ENCODE assay signal across 24 cellular contexts in the genomic region with DNA sequence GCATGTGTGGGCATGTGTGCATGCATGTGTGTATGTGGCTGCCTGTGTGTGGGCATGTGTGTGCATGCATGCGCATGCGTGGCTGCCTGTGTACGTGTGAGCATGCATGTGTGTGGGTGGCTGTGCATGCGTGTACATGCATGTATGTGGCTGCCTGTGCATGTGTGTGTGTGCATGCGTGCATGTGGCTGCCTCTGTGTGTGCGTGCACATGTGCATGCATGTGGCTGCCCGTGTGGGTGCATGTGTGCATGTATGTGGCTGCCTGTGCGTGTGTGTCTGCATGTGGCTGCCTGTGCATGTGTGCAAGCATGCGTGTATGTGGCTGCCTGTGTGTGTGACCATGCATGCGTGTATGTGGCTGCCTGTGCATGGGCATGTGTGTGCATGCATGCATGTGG.
"Had no signal": no experiment of that assay in that cellular context is flagged by ENCODE, and none has a peak within 500 bp of the region (broad histone marks: within the 10 kb centered on the region; RNA-seq: fewer than 3 reads in every experiment).

No MANE protein-coding gene starts in this region.

- H3K36me3 ChIP-seq: brain microvascular endothelial cell had no signal

- DNase-seq: activated CD4-positive, alpha-beta T cell treated with anti-CD3 and anti-CD28 coated beads, Interleukin-2, amount 10 ng/mL, durations not matched to agents 24 days and 14 days; activated CD4-positive, alpha-beta T cell treated with anti-CD3 and anti-CD28 coated beads, Interleukin-2, amount 50 U/mL, for 4 hours; activated CD8-positive, alpha-beta T cell treated with anti-CD3 and anti-CD28 coated beads for 36 hours; activated effector memory CD4-positive, alpha-beta T cell treated with anti-CD3 and anti-CD28 coated beads, Interleukin-2, amount 50 U/mL, for 16 hours; activated naive CD4-positive, alpha-beta T cell; activated naive CD4-positive, alpha-beta T cell treated with anti-CD3 and anti-CD28 coated beads, Interleukin-2, amount 50 U/mL, for 16 hours; activated naive CD8-positive, alpha-beta T cell treated with anti-CD3 and anti-CD28 coated beads for 36 hours; activated T-cell treated with anti-CD3 and anti-CD28 coated beads, Interleukin-2, amount 50 U/mL, for 1 hour; activated T-cell treated with anti-CD3 and anti-CD28 coated beads, Interleukin-2, amount 50 U/mL, for 72 hours; amniotic stem cell; aorta; brain microvascular endothelial cell; central memory CD4-positive, alpha-beta T cell; Karpas-422; NCI-H1105; NCI-H1417 treated with DMSO at 0.1 percent for 48 hours; NCI-H187 treated with DMSO at 0.1 percent for 48 hours; NCI-H2081; NCI-H345; NCI-H524 treated with DMSO at 0.1 percent for 48 hours; T1000 had no signal

- ATAC-seq: activated CD8-positive, alpha-beta T cell treated with anti-CD3 and anti-CD28 coated beads for 36 hours; activated T-cell treated with anti-CD3 and anti-CD28 coated beads, Interleukin-2, amount 50 U/mL, for 72 hours; activated T-helper 17 cell treated with anti-CD3 and anti-CD28 coated beads, Interleukin-2, amount 50 U/mL, for 72 hours; Panc1 had no signal

- H3K27ac ChIP-seq: brain microvascular endothelial cell, SK-N-MC had no signal

- H3K27me3 ChIP-seq: brain microvascular endothelial cell had no signal

- H3K4me3 ChIP-seq: SK-N-MC had no signal
